ENCODE assay signal across 9 cellular contexts in the genomic region with DNA sequence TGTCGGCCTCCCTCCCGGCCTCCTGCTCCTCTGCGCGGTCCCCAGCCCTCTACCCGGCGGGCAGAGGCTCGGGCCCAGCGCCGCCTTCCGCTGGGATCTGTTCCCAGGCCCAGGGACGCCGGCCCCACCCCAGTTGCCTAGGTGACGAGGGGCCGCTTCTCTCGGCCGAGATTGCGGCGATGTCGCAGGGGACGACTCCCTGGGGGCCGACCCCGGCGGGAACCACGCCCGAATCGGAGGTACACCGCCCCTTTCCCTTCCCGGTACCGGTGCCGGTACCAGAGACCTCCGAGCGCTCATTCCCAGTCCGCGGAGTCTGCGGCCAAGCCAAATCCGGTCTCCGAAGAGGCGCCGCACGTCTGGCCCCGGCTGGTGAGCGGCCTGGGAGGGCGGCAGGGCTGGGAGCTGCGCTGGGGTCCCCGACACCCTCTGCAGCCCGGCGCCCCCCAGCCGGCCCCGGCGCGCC. TPM values are rescaled to one million over a fixed set of nuclear protein-coding genes. Genes with fewer than 3 reads are reported as not detected.
A peak's percentile ranks its signal among the peaks of the same experiment; 100 is the strongest.
DNase-seq lines count a peak whose midpoint lies in the region; ATAC-seq, FAIRE-seq and TF ChIP-seq lines count a peak whose summit lies in the region.
"Had no signal": no experiment of that assay in that cellular context is flagged by ENCODE, and none has a peak within 500 bp of the region (broad histone marks: within the 10 kb centered on the region; RNA-seq: fewer than 3 reads in every experiment).

A gene with protein sequence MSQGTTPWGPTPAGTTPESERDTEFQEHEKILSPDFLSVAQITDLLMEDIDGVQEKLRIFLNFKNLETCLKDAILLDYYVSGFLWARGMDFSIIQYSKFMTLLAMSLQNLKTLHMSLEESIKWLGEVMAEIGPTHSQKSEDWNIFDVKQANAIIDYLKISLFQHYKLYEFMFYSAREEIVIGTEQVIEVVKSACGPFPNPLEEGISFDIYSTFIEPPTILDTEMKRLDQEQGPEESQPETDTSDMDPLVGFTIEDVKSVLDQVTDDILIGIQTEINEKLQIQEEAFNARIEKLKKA (plus strand): TSS at position 136 of the 466 bp plus-strand sequence. CDS start 44 bp downstream, at position 180.

- no TSS peak for BruUV-seq in PC-9 (replicated peaks; lab: Mats Ljungman, UMichigan)

- no peaks in the 10 kb centered on the region for H3K9me2 ChIP-seq in PC-9 (ENCODE audit: insufficient read depth)

- no peak for TF ChIP-seq CTCF in PC-9 (conservative IDR thresholded peaks at IDR 0.05)
- TF ChIP-seq CTCF in fibroblast of lung (conservative IDR thresholded peaks at IDR 0.05 in 1 of 2, IDR thresholded peaks at IDR 0.05 in 1 of 2; ENCODE audit: low read depth in 1 of 2, low read length in 2 of 2): peak in 1 of 2 donors; percentile 17
- no peak for TF ChIP-seq CTCF in mucosa of descending colon (IDR thresholded peaks at IDR 0.05)

- DNase-seq in ELF-1 (ENCODE audit: low read depth, low spot score): peak; percentile 86
- peak in 1 of 2 experiments; percentile 65 for DNase-seq in PC-9
- DNase-seq in fibroblast of lung (ENCODE audit: low read depth in 2 of 2): peak; percentile 71
- DNase-seq in mucosa of descending colon: peak; percentile 60 to 71 (median 61)
- peak; percentile 93 for DNase-seq in urothelium cell line (ENCODE audit: low spot score)
- DNase-seq in activated T-cell treated with anti-CD3 and anti-CD28 coated beads for 4 hours: no peak

- ATAC-seq in mucosa of descending colon (peak; percentile 91), GM19467 (IDR thresholded peaks at IDR 0.05; ENCODE audit: unreplicated experiment) (no peak), GM19395 (IDR thresholded peaks at IDR 0.05; ENCODE audit: unreplicated experiment) (no peak)

- H3K36me3 ChIP-seq in PC-9 (ENCODE audit: low read depth) (no peaks in the 10 kb centered on the region), fibroblast of lung (ENCODE audit: control insufficient read depth, insufficient read depth, low read length) (no peaks in the 10 kb centered on the region), mucosa of descending colon (ENCODE audit: low read depth) (no peaks in the 10 kb centered on the region)

- no peaks in the 10 kb centered on the region for H4K20me1 ChIP-seq in PC-9 (ENCODE audit: insufficient read depth)
- no peaks in the 10 kb centered on the region for H4K20me1 ChIP-seq in fibroblast of lung (ENCODE audit: control insufficient read depth, extremely low read depth, insufficient read depth, low read length)

- H3K27ac ChIP-seq in PC-9 (no peak within 1 kb of the TSS), fibroblast of lung (ENCODE audit: insufficient read depth, low read length) (peak within 1 kb of the TSS; percentile 13)
- H3K27ac ChIP-seq: HL-60 had no signal

- no peak within 1 kb of the TSS for H2AFZ ChIP-seq in PC-9
- peak within 1 kb of the TSS; percentile 89 for H2AFZ ChIP-seq in fibroblast of lung (ENCODE audit: low read length)

- FAIRE-seq in urothelium cell line (lab: Jason Lieb, UNC): peak; percentile 86

- H3K79me2 ChIP-seq in PC-9 (ENCODE audit: low read depth) (no peaks in the 10 kb centered on the region), fibroblast of lung (ENCODE audit: control insufficient read depth, insufficient read depth, low read length) (no peaks in the 10 kb centered on the region)

- POLR2A ChIA-PET in PC-9 (lab: Charles Lee; ENCODE audit: unreplicated experiment): no interaction called here

- H3K27me3 ChIP-seq in PC-9 (ENCODE audit: insufficient read depth, low read depth): no peaks in the 10 kb centered on the region
- H3K27me3 ChIP-seq in fibroblast of lung (ENCODE audit: control insufficient read depth, insufficient read depth, low read length): no peaks in the 10 kb centered on the region

- peak within 1 kb of the TSS; percentile 51 for H3K9ac ChIP-seq in fibroblast of lung (ENCODE audit: insufficient read depth, low read length)

- 0 out of 2 replicates have a peak within 1 kb of the TSS, but pooled peaks have one; percentile 17 for H3K4me2 ChIP-seq in PC-9
- peak within 1 kb of the TSS; percentile 84 for H3K4me2 ChIP-seq in fibroblast of lung (ENCODE audit: extremely low read depth, insufficient read depth, low read length)

- H3K9me3 ChIP-seq in PC-9 (ENCODE audit: insufficient read depth, low read depth): no peaks in the 10 kb centered on the region
- H3K9me3 ChIP-seq in fibroblast of lung (ENCODE audit: control insufficient read depth, insufficient read depth, low read depth, low read length): no peaks in the 10 kb centered on the region
- H3K9me3 ChIP-seq in mucosa of descending colon: no peaks in the 10 kb centered on the region

- H3K4me3 ChIP-seq in PC-9 (no peak within 1 kb of the TSS), fibroblast of lung (replicated peaks in 1 of 4; ENCODE audit: control extremely low read depth in 1 of 4, insufficient read depth in 1 of 4, low read depth in 3 of 4, low read length in 4 of 4) (peak within 1 kb of the TSS; percentile 53 to 74 (median 67)), mucosa of descending colon (no peak within 1 kb of the TSS)

- CTCF ChIA-PET in PC-9 (lab: Charles Lee): no interaction called here

- H3F3A ChIP-seq in PC-9 (ENCODE audit: insufficient read depth, low read depth): no peaks in the 10 kb centered on the region; the same call in 1 of the 2 replicates

- intact Hi-C loops in PC-9 (cut with micrococcal nuclease; ENCODE audit: unreplicated experiment) (no loop called here), mucosa of descending colon (cut with DNase I, micrococcal nuclease) (no loop called here)

- H3K4me1 ChIP-seq in PC-9 (replicated peaks; ENCODE audit: insufficient read depth) (no peaks in the 10 kb centered on the region), fibroblast of lung (ENCODE audit: control insufficient read depth, extremely low read depth, insufficient read depth, low read length) (no peaks in the 10 kb centered on the region), mucosa of descending colon (ENCODE audit: low read depth) (peaks cover 2% of the 10 kb centered on the region)

RNA-seq across cellular contexts. Expression of the gene that starts here (rescaled TPM):
- not detected in 2 replicates for total RNA-seq in PC-9 (2021)
- 0.26 and 0.83 TPM in 2 replicates for total RNA-seq in fibroblast of lung
- polyA plus RNA-seq in fibroblast of lung: 0.75 and 1.6 TPM in 2 replicates
- polyA plus RNA-seq in fibroblast of lung (2012): 0.33 and 1.1 TPM in 2 replicates
- not detected in 2 replicates for polyA minus RNA-seq in fibroblast of lung (ENCODE audit: low replicate concordance)
- 1 to 10 TPM in 1 of 3 donors, under 1 TPM in 1, not detected in 1; 0.22 to 3.4 TPM for total RNA-seq in mucosa of descending colon

Comparison
In these comparisons a context has a peak if more than half of its experiments do, and no peak if none do; other contexts are left out.
1. H3K4me3 ChIP-seq: peak in fibroblast of lung (4 of 4); none in PC-9 (single experiment) and mucosa of descending colon (single experiment).